Comparison of ENCODE assay signal across 11 cellular contexts in genomic region chrX:143632625-143633387, GRCh38. TPM values are rescaled to one million over a fixed set of nuclear protein-coding genes. Genes with fewer than 3 reads are reported as not detected.
DNase-seq lines count a peak whose midpoint lies in the region; ATAC-seq lines count a peak whose summit lies in the region.
"Had no signal": no experiment of that assay in that cellular context is flagged by ENCODE, and none has a peak within 500 bp of the region (broad histone marks: within the 10 kb centered on the region; RNA-seq: fewer than 3 reads in every experiment).

No MANE protein-coding gene starts in this region.

- H3K9me3 Mint-ChIP-seq in dendritic cell treated with granulocyte-macrophage colony-stimulating factor and Interleukin-4, amounts not matched to agents 40 ng/mL and 50 ng/mL, for 4 days: no peaks in the 10 kb centered on the region
- peaks cover 0 to 9% (median 4%) of the 10 kb centered on the region in 11 donors for H3K9me3 Mint-ChIP-seq in naive thymus-derived CD4-positive, alpha-beta T cell
- H3K9me3 Mint-ChIP-seq: activated naive CD8-positive, alpha-beta T cell treated with anti-CD3 and anti-CD28 coated beads, Interleukin-2, amount 50 U/mL, for 24 hours had no signal

- no peaks in the 10 kb centered on the region for H3K36me3 ChIP-seq in naive thymus-derived CD4-positive, alpha-beta T cell (ENCODE audit: control insufficient read depth in 2 of 3, insufficient read depth in 3 of 3, low read length in 3 of 3)
- H3K36me3 ChIP-seq: ovary had no signal

- H3K9me3 ChIP-seq in naive thymus-derived CD4-positive, alpha-beta T cell (ENCODE audit: control insufficient read depth in 2 of 3, low read length in 3 of 3): no peaks in the 10 kb centered on the region
- H3K9me3 ChIP-seq: ovary had no signal

- peak overlapping the region; percentile 51 for H3K27ac Mint-ChIP-seq in dendritic cell treated with granulocyte-macrophage colony-stimulating factor and Interleukin-4, amounts not matched to agents 40 ng/mL and 50 ng/mL, for 4 days
- H3K27ac Mint-ChIP-seq in naive thymus-derived CD4-positive, alpha-beta T cell: peak overlapping the region in 1 of 9 donors; percentile 74
- H3K27ac Mint-ChIP-seq: activated naive CD8-positive, alpha-beta T cell treated with anti-CD3 and anti-CD28 coated beads, Interleukin-2, amount 50 U/mL, for 24 hours; HFFc6 had no signal

- intact Hi-C loops in dendritic cell treated with granulocyte-macrophage colony-stimulating factor and Interleukin-4, amounts not matched to agents 40 ng/mL and 50 ng/mL, for 4 days (cut with micrococcal nuclease): no loop called here
- intact Hi-C loops in naive thymus-derived CD4-positive, alpha-beta T cell (cut with micrococcal nuclease): no loop called here

- peaks cover 10% of the 10 kb centered on the region for H3K36me3 Mint-ChIP-seq in dendritic cell treated with granulocyte-macrophage colony-stimulating factor and Interleukin-4, amounts not matched to agents 40 ng/mL and 50 ng/mL, for 4 days (ENCODE audit: low read depth)
- H3K36me3 Mint-ChIP-seq in naive thymus-derived CD4-positive, alpha-beta T cell: peaks cover 0 to 4% (median 0%) of the 10 kb centered on the region in 5 donors

- peak; percentile 34 for DNase-seq in G401 (ENCODE audit: low spot score)
- peak; percentile 49 to 53 for DNase-seq in Kasumi-1 (lab: John Stamatoyannopoulos, UW)
- no peak for DNase-seq in naive thymus-derived CD4-positive, alpha-beta T cell
- no peak for DNase-seq in stimulated activated CD4-positive, alpha-beta T cell treated with anti-CD3 and anti-CD28 coated beads, Interleukin-4, amount 100 ng/mL, for 24 hours
- DNase-seq in midbrain (lab: John Stamatoyannopoulos, UW): no peak
- DNase-seq in ACHN: no peak
- DNase-seq: activated naive CD8-positive, alpha-beta T cell treated with anti-CD3 and anti-CD28 coated beads, Interleukin-2, amount 50 U/mL, for 24 hours; HFFc6 had no signal

- in situ Hi-C loops in G401 (cut with HindIII; ENCODE audit: low sequenced_read_pairs): no loop called here
- in situ Hi-C loops in ACHN (cut with HindIII; ENCODE audit: low pct_ligation_motif_present, low pct_unique_long_range_greater_than_20kb, low sequenced_read_pairs): no loop called here

- H3K27me3 ChIP-seq in naive thymus-derived CD4-positive, alpha-beta T cell (ENCODE audit: control insufficient read depth in 2 of 2, insufficient read depth in 2 of 2, low read length in 2 of 2): no peaks in the 10 kb centered on the region
- H3K27me3 ChIP-seq: ovary had no signal

- H3K27ac ChIP-seq in naive thymus-derived CD4-positive, alpha-beta T cell (ENCODE audit: low read depth, low read length): no peak overlapping the region
- H3K27ac ChIP-seq: ovary had no signal

- H3K4me1 ChIP-seq in naive thymus-derived CD4-positive, alpha-beta T cell (ENCODE audit: control insufficient read depth in 2 of 2, insufficient read depth in 2 of 2, low read length in 2 of 2): no peaks in the 10 kb centered on the region

- H3K4me3 ChIP-seq in naive thymus-derived CD4-positive, alpha-beta T cell (ENCODE audit: low read length): no peak overlapping the region
- H3K4me3 ChIP-seq: ovary had no signal

- H3K4me3 Mint-ChIP-seq in dendritic cell treated with granulocyte-macrophage colony-stimulating factor and Interleukin-4, amounts not matched to agents 40 ng/mL and 50 ng/mL, for 4 days: peak overlapping the region; percentile 97
- H3K4me3 Mint-ChIP-seq in naive thymus-derived CD4-positive, alpha-beta T cell: peak overlapping the region in 2 of 10 donors; percentile 14 to 40
- H3K4me3 Mint-ChIP-seq: activated naive CD8-positive, alpha-beta T cell treated with anti-CD3 and anti-CD28 coated beads, Interleukin-2, amount 50 U/mL, for 24 hours; HFFc6 had no signal

- peaks cover 29% of the 10 kb centered on the region for H3K4me1 Mint-ChIP-seq in dendritic cell treated with granulocyte-macrophage colony-stimulating factor and Interleukin-4, amounts not matched to agents 40 ng/mL and 50 ng/mL, for 4 days (ENCODE audit: low read depth)
- H3K4me1 Mint-ChIP-seq in naive thymus-derived CD4-positive, alpha-beta T cell: peaks cover 0 to 5% (median 0%) of the 10 kb centered on the region in 7 donors

- POLR2A ChIA-PET in naive thymus-derived CD4-positive, alpha-beta T cell (lab: Charles Lee): no interaction called here

- H3K27me3 Mint-ChIP-seq in dendritic cell treated with granulocyte-macrophage colony-stimulating factor and Interleukin-4, amounts not matched to agents 40 ng/mL and 50 ng/mL, for 4 days: peaks cover 20% of the 10 kb centered on the region
- peaks cover 13 to 19% (median 16%) of the 10 kb centered on the region in 5 donors for H3K27me3 Mint-ChIP-seq in naive thymus-derived CD4-positive, alpha-beta T cell

- peak; percentile 49 for ATAC-seq in naive thymus-derived CD4-positive, alpha-beta T cell
- ATAC-seq in GM18511 (IDR thresholded peaks at IDR 0.05; ENCODE audit: unreplicated experiment): no peak
- ATAC-seq: activated naive CD8-positive, alpha-beta T cell treated with anti-CD3 and anti-CD28 coated beads, Interleukin-2, amount 50 U/mL, for 24 hours had no signal

- CTCF ChIA-PET in naive thymus-derived CD4-positive, alpha-beta T cell (lab: Charles Lee): no interaction called here

RNA-seq across cellular contexts. Expression of gene SLITRK4, which starts 3.1 kb away (rescaled TPM):
- not detected in 2 replicates for total RNA-seq in G401 (2014; rRNA removed; shearing (Covaris generic))
- total RNA-seq in naive thymus-derived CD4-positive, alpha-beta T cell: 1 to 10 TPM in 1 of 5 experiments, under 1 TPM in 1, not detected in 3; 0.13 to 2.6 TPM
- polyA plus RNA-seq in naive thymus-derived CD4-positive, alpha-beta T cell: not detected
- total RNA-seq: HFFc6 had no signal

Comparison
In these comparisons a context has a peak if more than half of its experiments do, and no peak if none do; other contexts are left out.
1. DNase-seq: peak in G401 (single experiment) and Kasumi-1 (2 of 2); none in naive thymus-derived CD4-positive, alpha-beta T cell (0 of 9), stimulated activated CD4-positive, alpha-beta T cell treated with anti-CD3 and anti-CD28 coated beads, Interleukin-4, amount 100 ng/mL, for 24 hours (single experiment), midbrain (single experiment) and ACHN (single experiment).